Comparison of ENCODE assay signal across 18 cellular contexts in genomic region chr11:15186146-15186545, GRCh38.
"Had no signal": no experiment of that assay in that cellular context is flagged by ENCODE, and none has a peak within 500 bp of the region (broad histone marks: within the 10 kb centered on the region; RNA-seq: fewer than 3 reads in every experiment).

No MANE protein-coding gene starts in this region.

- H3K36me3 ChIP-seq: MG63 had no signal

- DNase-seq: KBM-7, MG63, NCI-H1092, NCI-H1105 treated with DMSO at 0.1 percent for 48 hours, NCI-H1417 treated with DMSO at 0.1 percent for 48 hours, NCI-H146, NCI-H1694 treated with DMSO at 0.1 percent for 48 hours, NCI-H1930, NCI-H2081, NCI-H2107, NCI-H2227 treated with DMSO at 0.1 percent for 48 hours, NCI-H526 treated with DMSO at 0.1 percent for 48 hours, NCI-H748 treated with DMSO at 0.1 percent for 48 hours, PC-3, SHP77, SK-N-SH, SW 1271 had no signal

- H3K9me3 ChIP-seq: MG63, SK-N-SH had no signal

- H3K27me3 ChIP-seq: MG63 had no signal

- ATAC-seq: Panc1, PC-3 had no signal

- H3K9ac ChIP-seq: SK-N-SH had no signal

- H3K4me3 ChIP-seq: MG63 had no signal
